ENCODE assay signal across 39 cellular contexts in the genomic region with DNA sequence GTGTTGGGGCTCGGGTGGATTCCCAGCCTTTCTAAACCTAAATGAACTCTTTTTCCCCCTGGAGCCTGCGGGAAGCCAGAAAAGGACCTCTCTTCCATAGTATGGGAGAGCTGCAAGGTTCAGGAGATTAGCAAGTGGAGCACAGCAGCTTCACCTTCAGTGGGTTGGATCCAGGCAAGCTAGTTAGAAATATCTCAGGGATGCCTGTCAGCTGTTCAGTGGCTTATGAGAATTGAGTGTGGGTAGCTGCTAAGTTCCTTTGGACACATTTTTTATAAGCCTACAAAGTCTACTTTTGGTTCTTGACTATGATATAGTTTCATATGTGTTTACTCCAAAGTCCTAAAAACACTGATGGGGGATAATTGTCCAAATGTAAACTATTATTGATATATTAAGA.
"Had no signal": no experiment of that assay in that cellular context is flagged by ENCODE, and none has a peak within 500 bp of the region (broad histone marks: within the 10 kb centered on the region; RNA-seq: fewer than 3 reads in every experiment).

No MANE protein-coding gene starts in this region.

- H3K4me1 ChIP-seq: adrenal gland, ascending aorta, body of pancreas, breast epithelium had no signal

- H3K4me3 ChIP-seq: adrenal gland, ascending aorta, body of pancreas, breast epithelium, cardiac muscle cell had no signal

- H3K27ac ChIP-seq: adrenal gland, ascending aorta, body of pancreas, brain microvascular endothelial cell, breast epithelium, cardiac muscle cell had no signal

- H3K36me3 ChIP-seq: adrenal gland, ascending aorta, brain microvascular endothelial cell, breast epithelium, cardiac muscle cell had no signal

- H3K4me1 Mint-ChIP-seq: activated naive CD4-positive, alpha-beta T cell treated with anti-CD3 and anti-CD28 coated beads, Interleukin-2, amount 10 ng/mL, durations not matched to agents 7 days and 5 days; activated naive CD4-positive, alpha-beta T cell treated with anti-CD3 and anti-CD28 coated beads, Interleukin-2, amount 50 U/mL, for 24 hours; activated naive CD8-positive, alpha-beta T cell treated with anti-CD3 and anti-CD28 coated beads for 36 hours; activated naive CD8-positive, alpha-beta T cell treated with anti-CD3 and anti-CD28 coated beads, Interleukin-2, amount 10 ng/mL, durations not matched to agents 7 days and 5 days; activated naive CD8-positive, alpha-beta T cell treated with anti-CD3 and anti-CD28 coated beads, Interleukin-2, amount 50 U/mL, for 24 hours; activated T-helper 17 cell treated with anti-CD3 and anti-CD28 coated beads, Interleukin-2, amount 50 U/mL, for 72 hours; central memory CD8-positive, alpha-beta T cell had no signal

- H3K9me3 ChIP-seq: adrenal gland, ascending aorta had no signal

- DNase-seq: activated effector memory CD4-positive, alpha-beta T cell treated with anti-CD3 and anti-CD28 coated beads, Interleukin-2, amount 50 U/mL, for 16 hours; activated effector memory CD4-positive, alpha-beta T cell treated with Interleukin-2 at 50 U/mL for 16 hours; activated gamma-delta T cell; activated gamma-delta T cell treated with Interleukin-2 at 50 U/mL for 16 hours; activated naive CD4-positive, alpha-beta T cell; activated naive CD4-positive, alpha-beta T cell treated with anti-CD3 and anti-CD28 coated beads for 36 hours; activated naive CD4-positive, alpha-beta T cell treated with anti-CD3 and anti-CD28 coated beads, Interleukin-2, amount 10 ng/mL, durations not matched to agents 7 days and 5 days; activated naive CD4-positive, alpha-beta T cell treated with anti-CD3 and anti-CD28 coated beads, Interleukin-2, amount 50 U/mL, for 16 hours; activated naive CD4-positive, alpha-beta T cell treated with Interleukin-2 at 50 U/mL for 16 hours; activated naive CD8-positive, alpha-beta T cell treated with anti-CD3 and anti-CD28 coated beads for 36 hours; activated naive CD8-positive, alpha-beta T cell treated with anti-CD3 and anti-CD28 coated beads, Interleukin-2, amount 10 ng/mL, durations not matched to agents 7 days and 5 days; activated naive CD8-positive, alpha-beta T cell treated with anti-CD3 and anti-CD28 coated beads, Interleukin-2, amount 50 U/mL, for 24 hours; activated T-cell treated with anti-CD3 and anti-CD28 coated beads for 4 hours; activated T-cell treated with anti-CD3 and anti-CD28 coated beads, Interleukin-2, amount 50 U/mL, for 1 hour; activated T-cell treated with anti-CD3 and anti-CD28 coated beads, Interleukin-2, amount 50 U/mL, for 24 hours; activated T-cell treated with anti-CD3 and anti-CD28 coated beads, Interleukin-2, amount 50 U/mL, for 4 hours; activated T-cell treated with anti-CD3 and anti-CD28 coated beads, Interleukin-2, amount 50 U/mL, for 48 hours; activated T-cell treated with anti-CD3 and anti-CD28 coated beads, Interleukin-2, amount 50 U/mL, for 72 hours; adrenal gland; amniotic stem cell; amygdala; anterior cingulate cortex; aorta; body of pancreas; brain microvascular endothelial cell; caudate nucleus; central memory CD4-positive, alpha-beta T cell; cerebellar nuclear complex had no signal

- H3K36me3 Mint-ChIP-seq: activated naive CD4-positive, alpha-beta T cell treated with anti-CD3 and anti-CD28 coated beads, Interleukin-2, amount 10 ng/mL, durations not matched to agents 7 days and 5 days; activated naive CD4-positive, alpha-beta T cell treated with anti-CD3 and anti-CD28 coated beads, Interleukin-2, amount 50 U/mL, for 24 hours; activated naive CD8-positive, alpha-beta T cell; activated naive CD8-positive, alpha-beta T cell treated with anti-CD3 and anti-CD28 coated beads for 36 hours; activated naive CD8-positive, alpha-beta T cell treated with anti-CD3 and anti-CD28 coated beads, Interleukin-2, amount 10 ng/mL, durations not matched to agents 7 days and 5 days; brain had no signal

- H3K9me3 Mint-ChIP-seq: activated naive CD4-positive, alpha-beta T cell treated with anti-CD3 and anti-CD28 coated beads, Interleukin-2, amount 50 U/mL, for 24 hours; activated T-helper 2 cell treated with anti-CD3 and anti-CD28 coated beads, Interferon-gamma antibody, Interleukin-2, Interleukin-4, amounts not matched to agents 10 μg/mL and 5 μg/mL and 100 μg/mL, durations not matched to agents 14 hours and 24 hours and 36 hours had no signal

- H3K27me3 Mint-ChIP-seq: activated naive CD4-positive, alpha-beta T cell treated with anti-CD3 and anti-CD28 coated beads, Interleukin-2, amount 10 ng/mL, durations not matched to agents 7 days and 5 days; activated naive CD8-positive, alpha-beta T cell treated with anti-CD3 and anti-CD28 coated beads, Interleukin-2, amount 10 ng/mL, durations not matched to agents 7 days and 5 days had no signal

- ATAC-seq: activated naive CD4-positive, alpha-beta T cell treated with anti-CD3 and anti-CD28 coated beads, Interleukin-2, amount 50 U/mL, for 72 hours; activated naive CD8-positive, alpha-beta T cell treated with anti-CD3 and anti-CD28 coated beads, Interleukin-2, amount 50 U/mL, for 24 hours; activated T-cell treated with anti-CD3 and anti-CD28 coated beads, Interleukin-2, amount 50 U/mL, for 4 hours; activated T-cell treated with anti-CD3 and anti-CD28 coated beads, Interleukin-2, amount 50 U/mL, for 72 hours; activated T-helper 17 cell treated with anti-CD3 and anti-CD28 coated beads, Interleukin-2, amount 50 U/mL, for 72 hours; body of pancreas had no signal

- H3K27ac Mint-ChIP-seq: activated naive CD4-positive, alpha-beta T cell treated with anti-CD3 and anti-CD28 coated beads for 36 hours; activated naive CD4-positive, alpha-beta T cell treated with anti-CD3 and anti-CD28 coated beads, Interleukin-2, amount 10 ng/mL, durations not matched to agents 7 days and 5 days; activated naive CD4-positive, alpha-beta T cell treated with anti-CD3 and anti-CD28 coated beads, Interleukin-2, amount 50 U/mL, for 24 hours; activated naive CD4-positive, alpha-beta T cell treated with anti-CD3 and anti-CD28 coated beads, Interleukin-2, amount 50 U/mL, for 72 hours; activated naive CD8-positive, alpha-beta T cell; activated naive CD8-positive, alpha-beta T cell treated with anti-CD3 and anti-CD28 coated beads for 36 hours; activated naive CD8-positive, alpha-beta T cell treated with anti-CD3 and anti-CD28 coated beads, Interleukin-2, amount 10 ng/mL, durations not matched to agents 7 days and 5 days; activated naive CD8-positive, alpha-beta T cell treated with anti-CD3 and anti-CD28 coated beads, Interleukin-2, amount 50 U/mL, for 24 hours; activated T-cell treated with anti-CD3 and anti-CD28 coated beads, Interleukin-2, amount 50 U/mL, for 24 hours; activated T-cell treated with anti-CD3 and anti-CD28 coated beads, Interleukin-2, amount 50 U/mL, for 72 hours; activated T-helper 1 cell treated with anti-CD3 and anti-CD28 coated beads, Interleukin-12 subunit alpha, Interleukin-12 subunit beta, Interleukin-2, Interleukin-4 antibody, amounts not matched to agents 30 ng/mL and 10 ng/mL and 1 ng/mL, durations not matched to agents 14 hours and 24 hours and 36 hours; activated T-helper 17 cell treated with anti-CD3 and anti-CD28 coated beads, Interleukin-2, amount 50 U/mL, for 72 hours; activated T-helper 2 cell treated with anti-CD3 and anti-CD28 coated beads, Interferon-gamma antibody, Interleukin-2, Interleukin-4, amounts not matched to agents 10 μg/mL and 5 μg/mL and 100 μg/mL, durations not matched to agents 14 hours and 24 hours and 36 hours; brain had no signal

- H3K27me3 ChIP-seq: adrenal gland, ascending aorta, body of pancreas, brain microvascular endothelial cell, breast epithelium, cardiac muscle cell had no signal

- H3K4me3 Mint-ChIP-seq: activated naive CD4-positive, alpha-beta T cell treated with anti-CD3 and anti-CD28 coated beads for 36 hours; activated naive CD4-positive, alpha-beta T cell treated with anti-CD3 and anti-CD28 coated beads, Interleukin-2, amount 10 ng/mL, durations not matched to agents 7 days and 5 days; activated naive CD4-positive, alpha-beta T cell treated with anti-CD3 and anti-CD28 coated beads, Interleukin-2, amount 50 U/mL, for 24 hours; activated naive CD8-positive, alpha-beta T cell; activated naive CD8-positive, alpha-beta T cell treated with anti-CD3 and anti-CD28 coated beads for 36 hours; activated naive CD8-positive, alpha-beta T cell treated with anti-CD3 and anti-CD28 coated beads, Interleukin-2, amount 10 ng/mL, durations not matched to agents 7 days and 5 days; activated naive CD8-positive, alpha-beta T cell treated with anti-CD3 and anti-CD28 coated beads, Interleukin-2, amount 50 U/mL, for 24 hours; activated T-cell treated with anti-CD3 and anti-CD28 coated beads, Interleukin-2, amount 50 U/mL, for 24 hours; activated T-cell treated with anti-CD3 and anti-CD28 coated beads, Interleukin-2, amount 50 U/mL, for 4 hours; activated T-cell treated with anti-CD3 and anti-CD28 coated beads, Interleukin-2, amount 50 U/mL, for 72 hours; activated T-helper 1 cell treated with anti-CD3 and anti-CD28 coated beads, Interleukin-12 subunit alpha, Interleukin-12 subunit beta, Interleukin-2, Interleukin-4 antibody, amounts not matched to agents 30 ng/mL and 10 ng/mL and 1 ng/mL, durations not matched to agents 14 hours and 24 hours and 36 hours; activated T-helper 17 cell treated with anti-CD3 and anti-CD28 coated beads, Interleukin-2, amount 50 U/mL, for 72 hours; brain; central memory CD8-positive, alpha-beta T cell had no signal
